13 cellular contexts compared by ENCODE assay signal in genomic region chr13:94195715-94196114, GRCh38.
DNase-seq lines count a peak whose midpoint lies in the region; FAIRE-seq and TF ChIP-seq lines count a peak whose summit lies in the region.
"Had no signal": no experiment of that assay in that cellular context is flagged by ENCODE, and none has a peak within 500 bp of the region (broad histone marks: within the 10 kb centered on the region; RNA-seq: fewer than 3 reads in every experiment).

No MANE protein-coding gene starts in this region.

- H3K36me3 ChIP-seq in astrocyte (ENCODE audit: insufficient read depth, low read length): no peaks in the 10 kb centered on the region
- H3K36me3 ChIP-seq: HAP-1 had no signal

- no peak overlapping the region for H3K9ac ChIP-seq in astrocyte (ENCODE audit: low read length)

- DNase-seq in AG09309 (ENCODE audit: low read depth): peak; percentile 59
- DNase-seq in HT1080 (ENCODE audit: low read depth): peak; percentile 85
- peak; percentile 98 for DNase-seq in astrocyte (ENCODE audit: low read depth)
- peak; percentile 99 for DNase-seq in iris pigment epithelial cell (ENCODE audit: low read depth)
- DNase-seq in dermis blood vessel endothelial cell: no peak
- DNase-seq in NCI-H2081 treated with DMSO at 0.1 percent for 48 hours (lab: John Stamatoyannopoulos, UW): no peak
- DNase-seq in SIG-M5 (lab: John Stamatoyannopoulos, UW): no peak
- DNase-seq in HPDE6-E6E7 (ENCODE audit: extremely low spot score): no peak
- DNase-seq: CD4-positive, CD25-positive, alpha-beta regulatory T cell; effector memory CD8-positive, alpha-beta T cell; small intestine had no signal

- H3K9me3 ChIP-seq in astrocyte (ENCODE audit: insufficient read depth, low read depth, low read length): no peaks in the 10 kb centered on the region
- H3K9me3 ChIP-seq: HAP-1 had no signal

- H3K27me3 ChIP-seq in astrocyte (ENCODE audit: insufficient read depth, low read length): no peaks in the 10 kb centered on the region

- no peak overlapping the region for H3K27ac ChIP-seq in astrocyte (ENCODE audit: low read depth, low read length)

- H3K4me2 ChIP-seq in astrocyte (ENCODE audit: low read length): peak overlapping the region; percentile 35

- no peak overlapping the region for H3K4me3 Mint-ChIP-seq in astrocyte (ENCODE audit: unreplicated experiment)
- H3K4me3 Mint-ChIP-seq: CD4-positive, CD25-positive, alpha-beta regulatory T cell; effector memory CD8-positive, alpha-beta T cell had no signal

- H3K79me2 ChIP-seq in astrocyte (ENCODE audit: insufficient read depth, low read length): no peaks in the 10 kb centered on the region

- H3K36me3 Mint-ChIP-seq in astrocyte (ENCODE audit: low read depth, unreplicated experiment): no peaks in the 10 kb centered on the region
- H3K36me3 Mint-ChIP-seq: activated naive CD4-positive, alpha-beta T cell treated with anti-CD3 and anti-CD28 coated beads, Interleukin-2, amount 50 U/mL, for 72 hours; CD4-positive, CD25-positive, alpha-beta regulatory T cell had no signal

- peak; percentile 85 for FAIRE-seq in astrocyte (lab: Jason Lieb, UNC)
- FAIRE-seq: small intestine had no signal

- H4K20me1 ChIP-seq in astrocyte (ENCODE audit: insufficient read depth, low read length): no peaks in the 10 kb centered on the region

- H3K27me3 Mint-ChIP-seq in astrocyte (ENCODE audit: low read depth, unreplicated experiment): no peaks in the 10 kb centered on the region
- H3K27me3 Mint-ChIP-seq: CD4-positive, CD25-positive, alpha-beta regulatory T cell; effector memory CD8-positive, alpha-beta T cell had no signal

- peak overlapping the region; percentile 75 for H3K27ac Mint-ChIP-seq in astrocyte (ENCODE audit: unreplicated experiment)
- H3K27ac Mint-ChIP-seq: activated naive CD4-positive, alpha-beta T cell treated with anti-CD3 and anti-CD28 coated beads, Interleukin-2, amount 50 U/mL, for 72 hours; effector memory CD8-positive, alpha-beta T cell had no signal

- peaks cover 1% of the 10 kb centered on the region for H3K9me3 Mint-ChIP-seq in astrocyte (ENCODE audit: unreplicated experiment)
- H3K9me3 Mint-ChIP-seq: activated naive CD4-positive, alpha-beta T cell treated with anti-CD3 and anti-CD28 coated beads, Interleukin-2, amount 50 U/mL, for 72 hours; CD4-positive, CD25-positive, alpha-beta regulatory T cell; effector memory CD8-positive, alpha-beta T cell had no signal

- H3K4me3 ChIP-seq in AG09309 (ENCODE audit: control insufficient read depth, low read depth, low read length) (no peak overlapping the region), astrocyte (ENCODE audit: insufficient read depth, low read depth, low read length) (no peak overlapping the region)
- H3K4me3 ChIP-seq: HAP-1 had no signal

- peaks cover 18% of the 10 kb centered on the region for H3K4me1 ChIP-seq in astrocyte (ENCODE audit: insufficient read depth, low read length)

- TF ChIP-seq CTCF in AG09309 (IDR thresholded peaks at IDR 0.05; ENCODE audit: control insufficient read depth, insufficient read depth, low read depth, low read length, missing control alignments): no peak
- no peak for TF ChIP-seq CTCF in astrocyte (IDR thresholded peaks at IDR 0.05; ENCODE audit: insufficient read depth, low read depth, low read length)

- no peak overlapping the region for H2AFZ ChIP-seq in astrocyte (ENCODE audit: low read depth, low read length)

- H3K4me1 Mint-ChIP-seq in astrocyte (ENCODE audit: low read depth, unreplicated experiment): peaks cover 36% of the 10 kb centered on the region

Comparison
In these comparisons a context has a peak if more than half of its experiments do, and no peak if none do; other contexts are left out.
1. DNase-seq: peak in AG09309 (single experiment), HT1080 (single experiment), astrocyte (single experiment) and iris pigment epithelial cell (single experiment); none in dermis blood vessel endothelial cell (single experiment), NCI-H2081 treated with DMSO at 0.1 percent for 48 hours (single experiment), SIG-M5 (single experiment) and HPDE6-E6E7 (single experiment).